Comparison of ENCODE assay signal across 15 cellular contexts in genomic region chr5:39569857-39570256, GRCh38.
DNase-seq lines count a peak whose midpoint lies in the region; ATAC-seq, FAIRE-seq and TF ChIP-seq lines count a peak whose summit lies in the region.
"Had no signal": no experiment of that assay in that cellular context is flagged by ENCODE, and none has a peak within 500 bp of the region (broad histone marks: within the 10 kb centered on the region; RNA-seq: fewer than 3 reads in every experiment).

No MANE protein-coding gene starts in this region.

- no peaks in the 10 kb centered on the region for H3K27me3 Mint-ChIP-seq in nephron (ENCODE audit: low read depth)
- peaks cover 4% of the 10 kb centered on the region for H3K27me3 Mint-ChIP-seq in activated CD4-positive, alpha-beta T cell treated with anti-CD3 and anti-CD28 coated beads for 36 hours

- H3F3A ChIP-seq in PC-9 (ENCODE audit: insufficient read depth, low read depth), result no peaks in the 10 kb centered on the region

- H3K4me2 ChIP-seq in PC-9, result no peak overlapping the region

- peak overlapping the region; percentile 62 to 79 (median 75) for H3K27ac Mint-ChIP-seq in nephron
- no peak overlapping the region for H3K27ac Mint-ChIP-seq in activated CD4-positive, alpha-beta T cell treated with anti-CD3 and anti-CD28 coated beads for 36 hours
- H3K27ac Mint-ChIP-seq: CD4-positive, alpha-beta T cell had no signal

- H3K9me3 ChIP-seq in PC-9 (ENCODE audit: insufficient read depth, low read depth) (no peaks in the 10 kb centered on the region), kidney (ENCODE audit: control insufficient read depth in 1 of 2, low read length in 2 of 2) (no peaks in the 10 kb centered on the region)
- H3K9me3 ChIP-seq: HAP-1 had no signal

- TF ChIP-seq CTCF in PC-9 (conservative IDR thresholded peaks at IDR 0.05), result no peak
- TF ChIP-seq CTCF in kidney (IDR thresholded peaks at IDR 0.05; ENCODE audit: borderline replicate concordance, extremely low read depth, insufficient read depth), result no peak
- TF ChIP-seq CTCF in nephron (IDR thresholded peaks at IDR 0.05; ENCODE audit: unreplicated experiment in 3 of 3), result no peak

- H2AFZ ChIP-seq in PC-9, result 0 out of 2 replicates have a peak overlapping the region, but pooled peaks have one; percentile 11

- H3K4me1 ChIP-seq in PC-9 (replicated peaks; ENCODE audit: insufficient read depth) (no peaks in the 10 kb centered on the region), kidney (ENCODE audit: control insufficient read depth in 1 of 2, insufficient read depth in 1 of 2, low read depth in 1 of 2, low read length in 2 of 2) (peaks cover 3 to 20% of the 10 kb centered on the region in 2 donors)
- H3K4me1 ChIP-seq: HAP-1 had no signal

- H3K4me3 ChIP-seq in PC-9 (no peak overlapping the region), kidney (ENCODE audit: low read length in 2 of 2) (no peak overlapping the region)
- H3K4me3 ChIP-seq: HAP-1 had no signal

- CTCF ChIA-PET in PC-9 (lab: Charles Lee), result interaction anchor here (3.6 kb wide), 1 partner anchor 194 kb away, joined by 20 read pairs; no protein-coding TSS in a partner anchor
- CTCF ChIA-PET in activated CD4-positive, alpha-beta T cell treated with anti-CD3 and anti-CD28 coated beads for 36 hours (lab: Charles Lee), result interaction anchor here (4.0 kb wide), 1 partner anchor 145 kb away, joined by 13 read pairs; the partner anchor contains the start of gene DAB2

- H3K36me3 Mint-ChIP-seq in nephron (ENCODE audit: low read depth), result no peaks in the 10 kb centered on the region
- no peaks in the 10 kb centered on the region for H3K36me3 Mint-ChIP-seq in activated CD4-positive, alpha-beta T cell treated with anti-CD3 and anti-CD28 coated beads for 36 hours (ENCODE audit: low read depth)

- H3K27ac ChIP-seq in PC-9, result no peak overlapping the region
- H3K27ac ChIP-seq in kidney (ENCODE audit: low read depth in 2 of 2, low read length in 2 of 2), result peak overlapping the region in 1 of 2 donors; percentile 84
- H3K27ac ChIP-seq: HL-60 had no signal

- no TSS peak for BruUV-seq in PC-9 (replicated peaks; lab: Mats Ljungman, UMichigan)

- FAIRE-seq in kidney (lab: Jason Lieb, UNC), result peak; percentile 88

- H3K9me3 Mint-ChIP-seq in nephron, result no peaks in the 10 kb centered on the region
- H3K9me3 Mint-ChIP-seq in activated CD4-positive, alpha-beta T cell treated with anti-CD3 and anti-CD28 coated beads for 36 hours (ENCODE audit: low read depth), result no peaks in the 10 kb centered on the region
- H3K9me3 Mint-ChIP-seq: CD4-positive, alpha-beta T cell had no signal

- intact Hi-C loops in PC-9 (cut with micrococcal nuclease; ENCODE audit: unreplicated experiment) (loop anchor here (1.0 to 10.0 kb wide), 7 partner anchors 194 to 1955 kb away; partner anchors contain the start of gene FYB1), kidney (cut with DNase I) (loop anchor here (5.0 kb wide), 1 partner anchor 353 kb away; the partner anchor contains the start of gene FYB1)
- intact Hi-C loops in activated CD4-positive, alpha-beta T cell treated with anti-CD3 and anti-CD28 coated beads for 36 hours (cut with DNase I, micrococcal nuclease), result loop anchor here (1.0 to 10.0 kb wide), 2 partner anchors 194 to 565 kb away; no protein-coding TSS in a partner anchor

- POLR2A ChIA-PET in PC-9 (lab: Charles Lee; ENCODE audit: unreplicated experiment), result no interaction called here
- POLR2A ChIA-PET in activated CD4-positive, alpha-beta T cell treated with anti-CD3 and anti-CD28 coated beads for 36 hours (lab: Charles Lee), result no interaction called here

- in situ Hi-C loops in Caki2 (cut with HindIII; ENCODE audit: low pct_unique_long_range_greater_than_20kb, low sequenced_read_pairs), result no loop called here

- H3K4me3 Mint-ChIP-seq in nephron, result no peak overlapping the region
- H3K4me3 Mint-ChIP-seq in activated CD4-positive, alpha-beta T cell treated with anti-CD3 and anti-CD28 coated beads for 36 hours, result no peak overlapping the region
- H3K4me3 Mint-ChIP-seq: CD4-positive, alpha-beta T cell had no signal

- no peak overlapping the region for H3K9ac ChIP-seq in kidney (ENCODE audit: low read length in 2 of 2)

- DNase-seq in Caki2 (ENCODE audit: low read depth), result peak; percentile 6
- DNase-seq in PC-9, result no peak
- no peak for DNase-seq in kidney
- no peak for DNase-seq in nucleus accumbens (lab: John Stamatoyannopoulos, UW)
- DNase-seq in activated CD4-positive, alpha-beta T cell treated with anti-CD3 and anti-CD28 coated beads for 36 hours, result no peak
- DNase-seq in SKM-1 (lab: John Stamatoyannopoulos, UW; ENCODE audit: unreplicated experiment), result no peak
- DNase-seq: CD4-positive, alpha-beta T cell; DMS79; NCI-H1436 treated with DMSO at 0.1 percent for 48 hours; NCI-H2029; NCI-H2171 had no signal

- ATAC-seq in activated CD4-positive, alpha-beta T cell treated with anti-CD3 and anti-CD28 coated beads for 36 hours, result no peak
- ATAC-seq: Right ventricle myocardium inferior had no signal

- no peaks in the 10 kb centered on the region for H3K79me2 ChIP-seq in PC-9 (ENCODE audit: low read depth)

- H3K36me3 ChIP-seq in PC-9 (ENCODE audit: low read depth) (no peaks in the 10 kb centered on the region), kidney (ENCODE audit: control insufficient read depth in 1 of 2, insufficient read depth in 2 of 2, low read length in 2 of 2) (no peaks in the 10 kb centered on the region)
- H3K36me3 ChIP-seq: HAP-1 had no signal

- peaks cover 9% of the 10 kb centered on the region for H3K4me1 Mint-ChIP-seq in nephron
- H3K4me1 Mint-ChIP-seq in activated CD4-positive, alpha-beta T cell treated with anti-CD3 and anti-CD28 coated beads for 36 hours, result no peaks in the 10 kb centered on the region

- no peaks in the 10 kb centered on the region for H4K20me1 ChIP-seq in PC-9 (ENCODE audit: insufficient read depth)

- no peaks in the 10 kb centered on the region for H3K27me3 ChIP-seq in PC-9 (ENCODE audit: insufficient read depth, low read depth)

- H3K9me2 ChIP-seq in PC-9 (ENCODE audit: insufficient read depth), result no peaks in the 10 kb centered on the region
